Comparison of ENCODE assay signal across 8 cellular contexts in genomic region chr15:29102173-29102794, GRCh38.
DNase-seq lines count a peak whose midpoint lies in the region; ATAC-seq, FAIRE-seq and TF ChIP-seq lines count a peak whose summit lies in the region.
"Not testable (repeated sequence)": the region's sequence is repeated elsewhere in the genome, so short reads cannot be mapped to it uniquely, and the experiment has no call there.

No MANE protein-coding gene starts in this region.

- not testable (repeated sequence) for TF ChIP-seq EP300 in GM12878 (IDR thresholded peaks at IDR 0.05; ENCODE audit: borderline replicate concordance in 1 of 2, control insufficient read depth in 1 of 2, low read depth in 2 of 2, low read length in 2 of 2)

- intact Hi-C loops in GM12878 (cut with micrococcal nuclease; ENCODE audit: unreplicated experiment), result loop anchor here (2.0 kb wide), 1 partner anchor 639 kb away; no protein-coding TSS in a partner anchor
- intact Hi-C loops in left ventricle myocardium inferior (cut with micrococcal nuclease); tibial artery (cut with DNase I; ENCODE audit: low total_unique reads): not testable (repeated sequence)

- FAIRE-seq in HTR-8/SVneo (lab: Jason Lieb, UNC), result not testable (repeated sequence)
- peak; percentile 77 for FAIRE-seq in GM12878 (lab: Jason Lieb, UNC)

- ATAC-seq in DND-41 (ENCODE audit: insufficient read depth, low read depth), result peak; percentile 53; the same call in 1 of the 3 replicates
- ATAC-seq in GM12878, result peak; percentile 78

- not testable (repeated sequence) for H3K4me1 Mint-ChIP-seq in progenitor cell of endocrine pancreas (ENCODE audit: low read depth)

- not testable (repeated sequence) for H3K9ac ChIP-seq in DND-41 (ENCODE audit: low read depth, low read length); OCI-LY3 (ENCODE audit: low read length); GM12878 (ENCODE audit: control insufficient read depth, insufficient read depth, low read length)

- TF ChIP-seq POLR2A in GM12878 (IDR thresholded peaks at IDR 0.05; ENCODE audit: low read depth, low read length), result not testable (repeated sequence)

- H3K27ac ChIP-seq in DND-41 (ENCODE audit: low read length); OCI-LY3 (ENCODE audit: low read length); GM12878 (ENCODE audit: control insufficient read depth, insufficient read depth); left ventricle myocardium inferior (replicated peaks); tibial artery: not testable (repeated sequence)

- H3K4me3 Mint-ChIP-seq in progenitor cell of endocrine pancreas (ENCODE audit: low read depth), result not testable (repeated sequence)

- not testable (repeated sequence) for H2AFZ ChIP-seq in DND-41 (ENCODE audit: low read depth, low read length); GM12878 (ENCODE audit: control insufficient read depth, low read depth, low read length)
- H2AFZ ChIP-seq in OCI-LY3 (ENCODE audit: low read depth, low read length), result peak overlapping the region; percentile 64; the same call in 1 of the 2 replicates

- BruUV-seq in GM12878 (replicated peaks; lab: Mats Ljungman, UMichigan), result not testable (repeated sequence)

- not testable (repeated sequence) for H3K79me2 ChIP-seq in DND-41 (ENCODE audit: insufficient read depth, low read length); OCI-LY3 (ENCODE audit: low read length); GM12878 (ENCODE audit: control insufficient read depth, insufficient read depth, low read length)

- not testable (repeated sequence) for H3K4me3 ChIP-seq in DND-41 (ENCODE audit: low read depth in 1 of 2, low read length in 2 of 2); OCI-LY3 (ENCODE audit: low read length); GM12878; left ventricle myocardium inferior; tibial artery

- peak; percentile 69 for TF ChIP-seq CTCF in DND-41 (IDR thresholded peaks at IDR 0.05; ENCODE audit: borderline replicate concordance, extremely low read depth, low read length, poor library complexity, severe bottlenecking)
- TF ChIP-seq CTCF in OCI-LY3 (IDR thresholded peaks at IDR 0.05; ENCODE audit: low read depth, low read length), result peak; percentile 76
- TF ChIP-seq CTCF in GM12878 (IDR thresholded peaks at IDR 0.05 in 2 of 3, conservative IDR thresholded peaks at IDR 0.05 in 1 of 3; ENCODE audit: control insufficient read depth in 2 of 3, extremely low read depth in 1 of 3, insufficient read depth in 1 of 3, low read depth in 3 of 3, low read length in 3 of 3), result peak; percentile 59 to 74 (median 65)
- peak; percentile 67 for TF ChIP-seq CTCF in left ventricle myocardium inferior (IDR thresholded peaks at IDR 0.05; ENCODE audit: borderline replicate concordance)
- peak; percentile 77 for TF ChIP-seq CTCF in progenitor cell of endocrine pancreas (IDR thresholded peaks at IDR 0.05; ENCODE audit: unreplicated experiment)
- TF ChIP-seq CTCF in tibial artery (IDR thresholded peaks at IDR 0.05), result peak; percentile 37 to 46

- WGBS in GM12878 (ENCODE audit: insufficient coverage, insufficient replicate concordance, low lambda C conversion rate, missing lambda C conversion rate), result 36% methylated on average over 9 of the region's 10 CpGs

- H3K36me3 Mint-ChIP-seq in progenitor cell of endocrine pancreas (ENCODE audit: insufficient read depth), result not testable (repeated sequence)

- POLR2A ChIA-PET in GM12878 (lab: Charles Lee), result not testable (repeated sequence)

- DNase-seq in DND-41 (peak; percentile 40), HTR-8/SVneo (ENCODE audit: insufficient read length, low spot score) (peak; percentile 32)
- peak; percentile 59 for DNase-seq in activated CD4-positive, alpha-beta T cell treated with anti-CD3 and anti-CD28 coated beads, Interleukin-2, amount 50 U/mL, for 1 hour
- DNase-seq in GM12878 (ENCODE audit: low read depth, low spot score); left ventricle myocardium inferior; progenitor cell of endocrine pancreas (ENCODE audit: low spot score, unreplicated experiment); tibial artery: not testable (repeated sequence)

- H3K4me2 ChIP-seq in DND-41 (ENCODE audit: insufficient read depth, low read length); GM12878 (ENCODE audit: control insufficient read depth, insufficient read depth): not testable (repeated sequence)
- peak overlapping the region; percentile 36; the same call in 1 of the 2 replicates for H3K4me2 ChIP-seq in OCI-LY3 (ENCODE audit: low read length)

- H3K36me3 ChIP-seq in DND-41 (ENCODE audit: insufficient read depth, low read length); OCI-LY3 (replicated peaks; ENCODE audit: low read depth, low read length); GM12878 (ENCODE audit: control insufficient read depth in 2 of 2, insufficient read depth in 2 of 2, low read length in 1 of 2); left ventricle myocardium inferior; tibial artery: not testable (repeated sequence)

- not testable (repeated sequence) for H3K9me3 ChIP-seq in DND-41 (ENCODE audit: insufficient read depth, low read length, severe bottlenecking); OCI-LY3 (ENCODE audit: insufficient read depth, low read length); GM12878 (replicated peaks; ENCODE audit: control insufficient read depth, insufficient read depth, low read length); left ventricle myocardium inferior (replicated peaks); tibial artery

- SMC1A ChIA-PET in GM12878 (lab: Charles Lee; ENCODE audit: uncharacterized antibody, unreplicated experiment), result interaction anchor here (0.6 to 1.5 kb wide), 5 partner anchors 18 to 470 kb away, joined by 3 to 4 read pairs (median 3); no protein-coding TSS in a partner anchor

- peak; percentile 58 for TF ChIP-seq RAD21 in GM12878 (IDR thresholded peaks at IDR 0.05; ENCODE audit: insufficient read depth, low read depth, low read length)

- H3K9me3 Mint-ChIP-seq in progenitor cell of endocrine pancreas (ENCODE audit: low read depth), result not testable (repeated sequence)

- H3K27me3 Mint-ChIP-seq in progenitor cell of endocrine pancreas, result not testable (repeated sequence)

- not testable (repeated sequence) for H4K20me1 ChIP-seq in DND-41 (ENCODE audit: insufficient read depth, low read length); OCI-LY3 (ENCODE audit: insufficient read depth, low read length); GM12878 (ENCODE audit: control insufficient read depth, insufficient read depth)

- in situ Hi-C loops in GM12878 (cut with MboI), result loop anchor here (25.0 kb wide), 1 partner anchor 960 kb away; no protein-coding TSS in a partner anchor

- CTCF ChIA-PET in GM12878 (lab: Yijun Ruan, JAX), result interaction anchor here (0.6 to 2.4 kb wide), 29 partner anchors 9 to 823 kb away, joined by 3 to 11 read pairs (median 4); no protein-coding TSS in a partner anchor

- not testable (repeated sequence) for H3K27me3 ChIP-seq in DND-41 (ENCODE audit: insufficient read depth, low read length, poor library complexity); OCI-LY3 (ENCODE audit: low read depth, low read length); GM12878 (replicated peaks in 1 of 2; ENCODE audit: control insufficient read depth in 2 of 2, insufficient read depth in 2 of 2, low read length in 1 of 2); tibial artery
- H3K27me3 ChIP-seq in left ventricle myocardium inferior (ENCODE audit: low read depth), result peaks cover 23% of the 10 kb centered on the region

- H3K27ac Mint-ChIP-seq in progenitor cell of endocrine pancreas, result not testable (repeated sequence)

- RAD21 ChIA-PET in GM12878 (lab: Charles Lee; ENCODE audit: unreplicated experiment), result interaction anchor here (0.7 to 1.5 kb wide), 4 partner anchors 193 to 971 kb away, joined by 3 to 4 read pairs (median 4); no protein-coding TSS in a partner anchor

- H3K4me1 ChIP-seq in DND-41 (ENCODE audit: insufficient read depth, low read length); OCI-LY3 (ENCODE audit: low read length); GM12878 (ENCODE audit: control insufficient read depth, insufficient read depth, low read length); left ventricle myocardium inferior: not testable (repeated sequence)
- H3K4me1 ChIP-seq in tibial artery, result peaks cover 0 to 12% (median 6%) of the 10 kb centered on the region in 4 donors

TF ChIP-seq in GM12878, 131 proteins besides CTCF, POLR2A, EP300 and RAD21:
- peak; percentile 45; the same call in 1 of the 2 replicates for TF ChIP-seq SMC3 (IDR thresholded peaks at IDR 0.05; ENCODE audit: borderline replicate concordance, low read length)
TF ChIP-seq in GM12878: peak in this region for 1; not testable (repeated sequence) for 130.
